In the genomic region with DNA sequence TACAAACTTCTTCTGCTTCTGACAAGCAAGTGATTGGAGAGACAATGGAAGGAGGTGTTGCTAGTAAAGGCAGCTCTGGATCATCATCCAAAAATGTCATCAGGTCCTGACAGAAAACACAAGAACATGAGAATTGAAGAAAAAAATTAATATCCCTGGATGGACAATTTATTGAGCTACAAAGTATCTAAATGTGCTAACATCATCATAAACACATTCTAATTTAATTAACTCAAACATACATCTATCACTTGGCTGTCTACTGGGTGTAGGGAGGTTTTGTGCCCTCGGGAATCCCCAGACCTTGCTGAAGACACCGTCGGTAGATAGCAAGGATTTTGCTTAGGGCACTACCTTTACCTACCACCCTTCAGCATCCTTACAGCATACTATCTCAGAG, we compare ENCODE assay signal across 25 cellular contexts.
"Had no signal": no experiment of that assay in that cellular context is flagged by ENCODE, and none has a peak within 500 bp of the region (broad histone marks: within the 10 kb centered on the region; RNA-seq: fewer than 3 reads in every experiment).

No MANE protein-coding gene starts in this region.

- H3K4me1 ChIP-seq: left lung, lower lobe of right lung, pancreas, prostate gland, sigmoid colon, tibial nerve, uterus had no signal

- H3K27me3 Mint-ChIP-seq: naive thymus-derived CD8-positive, alpha-beta T cell; stimulated activated naive CD8-positive, alpha-beta T cell treated with anti-CD3 and anti-CD28 coated beads, Interleukin-15, amount 100 ng/mL, for 72 hours had no signal

- H3K36me3 Mint-ChIP-seq: naive thymus-derived CD8-positive, alpha-beta T cell; stimulated activated effector memory CD8-positive, alpha-beta T cell treated with anti-CD3 and anti-CD28 coated beads, Interleukin-12 subunit alpha, Interleukin-12 subunit beta, amount 100 ng/mL, for 72 hours; type B pancreatic cell had no signal

- H3K4me3 Mint-ChIP-seq: naive thymus-derived CD8-positive, alpha-beta T cell; nephron; neural crest cell; stimulated activated effector memory CD8-positive, alpha-beta T cell treated with anti-CD3 and anti-CD28 coated beads, Interleukin-12 subunit alpha, Interleukin-12 subunit beta, amount 100 ng/mL, for 72 hours; stimulated activated naive CD8-positive, alpha-beta T cell treated with anti-CD3 and anti-CD28 coated beads, Interleukin-15, amount 100 ng/mL, for 72 hours; type B pancreatic cell had no signal

- H3K27me3 ChIP-seq: pancreas, spleen, tibial nerve, uterus had no signal

- ATAC-seq: left colon; lower lobe of right lung; naive thymus-derived CD8-positive, alpha-beta T cell; pancreas; right cardiac atrium; stimulated activated effector memory CD8-positive, alpha-beta T cell treated with anti-CD3 and anti-CD28 coated beads, Interleukin-12 subunit alpha, Interleukin-12 subunit beta, amount 100 ng/mL, for 72 hours; stimulated activated naive CD8-positive, alpha-beta T cell treated with anti-CD3 and anti-CD28 coated beads, Interleukin-15, amount 100 ng/mL, for 72 hours had no signal

- H3K4me1 Mint-ChIP-seq: neural crest cell; stimulated activated effector memory CD8-positive, alpha-beta T cell treated with anti-CD3 and anti-CD28 coated beads, Interleukin-12 subunit alpha, Interleukin-12 subunit beta, amount 100 ng/mL, for 72 hours had no signal

- H3K4me3 ChIP-seq: left lung, lower lobe of right lung, pancreas, prostate gland, sigmoid colon, spleen, tibial nerve, uterus had no signal

- DNase-seq: hippocampal formation; kidney; left colon; left lung; lower lobe of right lung; naive thymus-derived CD8-positive, alpha-beta T cell; nucleus accumbens; pancreas; posterior cingulate gyrus; retina; right cardiac atrium; sigmoid colon; small intestine; spleen; stimulated activated CD4-positive, alpha-beta T cell treated with anti-CD3 and anti-CD28 coated beads, Interleukin-4, amount 100 ng/mL, for 24 hours; stimulated activated naive CD4-positive, alpha-beta T cell treated with Interleukin-2 at 50 U/mL for 16 hours; stimulated activated naive CD8-positive, alpha-beta T cell treated with anti-CD3 and anti-CD28 coated beads, Interleukin-15, amount 100 ng/mL, for 72 hours; substantia nigra; uterus had no signal

- H3K27ac ChIP-seq: left lung, lower lobe of right lung, pancreas, prostate gland, sigmoid colon, spleen, tibial nerve, uterus had no signal

- H3K9me3 Mint-ChIP-seq: naive thymus-derived CD8-positive, alpha-beta T cell; nephron; stimulated activated effector memory CD8-positive, alpha-beta T cell treated with anti-CD3 and anti-CD28 coated beads, Interleukin-12 subunit alpha, Interleukin-12 subunit beta, amount 100 ng/mL, for 72 hours; stimulated activated naive CD8-positive, alpha-beta T cell treated with anti-CD3 and anti-CD28 coated beads, Interleukin-15, amount 100 ng/mL, for 72 hours; type B pancreatic cell had no signal

- H3K36me3 ChIP-seq: left lung, lower lobe of right lung, pancreas, prostate gland, sigmoid colon, spleen, tibial nerve, uterus had no signal

- FAIRE-seq: kidney, pancreas, small intestine had no signal

- H3K27ac Mint-ChIP-seq: naive thymus-derived CD8-positive, alpha-beta T cell; nephron; stimulated activated effector memory CD8-positive, alpha-beta T cell treated with anti-CD3 and anti-CD28 coated beads, Interleukin-12 subunit alpha, Interleukin-12 subunit beta, amount 100 ng/mL, for 72 hours; stimulated activated naive CD8-positive, alpha-beta T cell treated with anti-CD3 and anti-CD28 coated beads, Interleukin-15, amount 100 ng/mL, for 72 hours; type B pancreatic cell had no signal

- H3K9me3 ChIP-seq: left lung, lower lobe of right lung, pancreas, prostate gland, sigmoid colon, spleen, tibial nerve, uterus had no signal
